Comparison of ENCODE assay signal across 15 cellular contexts in genomic region chr11:104043678-104044239, GRCh38. TPM values are rescaled to one million over a fixed set of nuclear protein-coding genes. Genes with fewer than 3 reads are reported as not detected.
"Had no signal": no experiment of that assay in that cellular context is flagged by ENCODE, and none has a peak within 500 bp of the region (broad histone marks: within the 10 kb centered on the region; RNA-seq: fewer than 3 reads in every experiment).

No MANE protein-coding gene starts in this region.

- H3K27me3 ChIP-seq: ascending aorta, cardiac muscle cell, heart left ventricle had no signal

- ATAC-seq: activated naive CD8-positive, alpha-beta T cell treated with anti-CD3 and anti-CD28 coated beads, Interleukin-2, amount 50 U/mL, for 24 hours; heart left ventricle; stimulated activated naive CD8-positive, alpha-beta T cell treated with anti-CD3 and anti-CD28 coated beads, Interleukin-15, amount 100 ng/mL, for 72 hours had no signal

- H3K79me2 ChIP-seq: parathyroid adenoma had no signal

- H2AFZ ChIP-seq: parathyroid adenoma had no signal

- H3K4me3 ChIP-seq: ascending aorta, cardiac muscle cell, heart left ventricle had no signal

- H3K9ac ChIP-seq: parathyroid adenoma had no signal

- H3K27ac ChIP-seq: ascending aorta, cardiac muscle cell, heart left ventricle, parathyroid adenoma had no signal

- H3K9me3 ChIP-seq: ascending aorta had no signal

- DNase-seq: activated CD4-positive, alpha-beta T cell treated with anti-CD3 and anti-CD28 coated beads, Interleukin-2, amount 50 U/mL, for 1 hour; activated naive CD4-positive, alpha-beta T cell treated with Interleukin-2 at 50 U/mL for 16 hours; activated naive CD8-positive, alpha-beta T cell treated with anti-CD3 and anti-CD28 coated beads, Interleukin-2, amount 50 U/mL, for 24 hours; heart left ventricle; stimulated activated CD4-positive, alpha-beta T cell treated with anti-CD3 and anti-CD28 coated beads, Interleukin-1b, Interleukin-23, amount 100 ng/mL, for 48 hours; stimulated activated naive CD8-positive, alpha-beta T cell treated with anti-CD3 and anti-CD28 coated beads, Interleukin-15, amount 100 ng/mL, for 72 hours had no signal

- H3K4me1 ChIP-seq: ascending aorta, heart left ventricle, parathyroid adenoma had no signal

- H3K36me3 ChIP-seq: ascending aorta, cardiac muscle cell, heart left ventricle had no signal

RNA-seq across cellular contexts. Expression of gene DDI1, which starts 7.3 kb away (rescaled TPM):
- total RNA-seq: activated CD8-positive, alpha-beta memory T cell treated with anti-CD3 and anti-CD28 coated beads for 36 hours; ascending aorta; cardiac muscle cell; frontal cortex; heart left ventricle; lung microvascular endothelial cell; T-helper 2 cell treated with Interferon-gamma antibody and Interleukin-4, amounts not matched to agents 100 ng/mL and 5 ng/mL, for 36 hours; temporal lobe had no signal
- polyA plus RNA-seq: esophagus, heart left ventricle had no signal
